8 cellular contexts compared by ENCODE assay signal in the genomic region with DNA sequence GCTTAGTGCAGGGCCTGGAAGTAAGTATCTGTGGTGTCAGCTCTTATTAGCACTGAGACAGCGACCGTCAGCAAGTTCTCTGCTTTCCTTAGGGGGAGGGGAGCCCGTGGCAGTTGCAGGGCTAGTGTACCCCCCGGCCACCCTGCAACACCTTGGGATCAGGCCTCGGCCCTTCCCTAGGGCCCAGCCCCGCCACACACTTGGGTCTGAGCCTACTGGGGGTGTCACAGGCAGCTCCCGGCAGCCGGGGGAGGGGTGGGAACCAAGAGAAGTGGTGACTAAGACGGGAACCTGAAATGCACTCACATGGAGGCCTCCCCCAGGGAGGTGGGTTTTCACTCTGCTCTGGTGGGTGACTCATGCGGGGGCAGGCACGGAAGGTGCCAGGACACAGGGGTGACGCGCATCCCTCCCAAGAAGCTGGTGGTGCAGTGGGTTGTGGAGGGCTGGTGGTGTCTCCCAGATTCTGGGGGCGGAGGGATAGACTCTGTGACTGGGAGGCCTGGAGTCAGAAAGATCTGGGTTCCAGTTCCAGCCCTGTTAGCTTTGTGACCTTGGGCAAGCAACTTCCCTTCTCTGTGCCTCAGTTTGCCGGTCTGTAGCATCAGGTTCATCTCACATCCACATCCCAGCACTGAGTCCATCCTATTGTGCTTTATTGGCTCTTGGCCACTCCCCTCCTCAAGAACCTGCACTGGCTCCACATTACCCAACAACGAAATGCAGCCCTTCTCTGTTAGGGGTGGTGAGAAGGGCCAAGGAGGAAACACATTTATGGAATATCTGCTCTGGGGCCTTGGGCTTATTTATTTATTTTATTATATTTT. TPM values are rescaled to one million over a fixed set of nuclear protein-coding genes. Genes with fewer than 3 reads are reported as not detected.
A peak's percentile ranks its signal among the peaks of the same experiment; 100 is the strongest.
DNase-seq lines count a peak whose midpoint lies in the region; ATAC-seq, FAIRE-seq and TF ChIP-seq lines count a peak whose summit lies in the region.

No MANE protein-coding gene starts in this region.

- H3K4me1 Mint-ChIP-seq in T-helper 1 cell treated with Interleukin-12 subunit alpha and Interleukin-12 subunit beta and Interleukin-4 antibody, amounts not matched to agents 30 μg/mL and 1 μg/mL, for 36 hours (ENCODE audit: low read depth) = peaks cover 19% of the 10 kb centered on the region
- H3K4me1 Mint-ChIP-seq in activated naive CD8-positive, alpha-beta T cell treated with anti-CD3 and anti-CD28 coated beads, Interleukin-2, amount 50 U/mL, for 24 hours = peaks cover 56% of the 10 kb centered on the region
- peaks cover 24% of the 10 kb centered on the region for H3K4me1 Mint-ChIP-seq in stimulated activated memory B cell treated with anti-CD40 and anti-IgM and Interleukin-4, amounts not matched to agents 10 μg/mL and 1 μg/mL and 100 μg/mL, for 72 hours

- ATAC-seq in activated naive CD8-positive, alpha-beta T cell treated with anti-CD3 and anti-CD28 coated beads, Interleukin-2, amount 50 U/mL, for 24 hours = peak; percentile 97
- peak; percentile 93 for ATAC-seq in stimulated activated memory B cell treated with anti-CD40 and anti-IgM and Interleukin-4, amounts not matched to agents 10 μg/mL and 1 μg/mL and 100 μg/mL, for 72 hours
- ATAC-seq in HG02870 (IDR thresholded peaks at IDR 0.05; ENCODE audit: unreplicated experiment) = no peak

- FAIRE-seq in H54 (lab: Jason Lieb, UNC) = no peak

- H3K4me3 Mint-ChIP-seq in T-helper 1 cell treated with Interleukin-12 subunit alpha and Interleukin-12 subunit beta and Interleukin-4 antibody, amounts not matched to agents 30 μg/mL and 1 μg/mL, for 36 hours = no peak overlapping the region
- H3K4me3 Mint-ChIP-seq in activated naive CD8-positive, alpha-beta T cell treated with anti-CD3 and anti-CD28 coated beads, Interleukin-2, amount 50 U/mL, for 24 hours = peak overlapping the region; percentile 41
- H3K4me3 Mint-ChIP-seq in stimulated activated memory B cell treated with anti-CD40 and anti-IgM and Interleukin-4, amounts not matched to agents 10 μg/mL and 1 μg/mL and 100 μg/mL, for 72 hours = no peak overlapping the region

- TF ChIP-seq POLR2A in H54 (IDR thresholded peaks at IDR 0.05; ENCODE audit: low read depth, low read length) = no peak

- H3K27ac Mint-ChIP-seq in T-helper 1 cell treated with Interleukin-12 subunit alpha and Interleukin-12 subunit beta and Interleukin-4 antibody, amounts not matched to agents 30 μg/mL and 1 μg/mL, for 36 hours = peak overlapping the region; percentile 20
- H3K27ac Mint-ChIP-seq in activated naive CD8-positive, alpha-beta T cell treated with anti-CD3 and anti-CD28 coated beads, Interleukin-2, amount 50 U/mL, for 24 hours = peak overlapping the region; percentile 76
- no peak overlapping the region for H3K27ac Mint-ChIP-seq in stimulated activated memory B cell treated with anti-CD40 and anti-IgM and Interleukin-4, amounts not matched to agents 10 μg/mL and 1 μg/mL and 100 μg/mL, for 72 hours

- peak; percentile 88 for DNase-seq in H54 (ENCODE audit: insufficient read length, low spot score)
- DNase-seq in activated naive CD8-positive, alpha-beta T cell treated with anti-CD3 and anti-CD28 coated beads, Interleukin-2, amount 50 U/mL, for 24 hours = peak; percentile 90
- DNase-seq in mesenteric fat pad (ENCODE audit: low spot score) = peak; percentile 86
- no peak for DNase-seq in OCI-M2 (lab: John Stamatoyannopoulos, UW; ENCODE audit: unreplicated experiment)
- DNase-seq in SHP77 (lab: John Stamatoyannopoulos, UW) = no peak

- H3K27me3 Mint-ChIP-seq in T-helper 1 cell treated with Interleukin-12 subunit alpha and Interleukin-12 subunit beta and Interleukin-4 antibody, amounts not matched to agents 30 μg/mL and 1 μg/mL, for 36 hours (ENCODE audit: low read depth) = no peaks in the 10 kb centered on the region
- H3K27me3 Mint-ChIP-seq in activated naive CD8-positive, alpha-beta T cell treated with anti-CD3 and anti-CD28 coated beads, Interleukin-2, amount 50 U/mL, for 24 hours = no peaks in the 10 kb centered on the region
- H3K27me3 Mint-ChIP-seq in stimulated activated memory B cell treated with anti-CD40 and anti-IgM and Interleukin-4, amounts not matched to agents 10 μg/mL and 1 μg/mL and 100 μg/mL, for 72 hours = peaks cover 15% of the 10 kb centered on the region

- no peaks in the 10 kb centered on the region for H3K36me3 Mint-ChIP-seq in T-helper 1 cell treated with Interleukin-12 subunit alpha and Interleukin-12 subunit beta and Interleukin-4 antibody, amounts not matched to agents 30 μg/mL and 1 μg/mL, for 36 hours (ENCODE audit: low read depth)
- H3K36me3 Mint-ChIP-seq in activated naive CD8-positive, alpha-beta T cell treated with anti-CD3 and anti-CD28 coated beads, Interleukin-2, amount 50 U/mL, for 24 hours (ENCODE audit: low read depth) = no peaks in the 10 kb centered on the region
- H3K36me3 Mint-ChIP-seq in stimulated activated memory B cell treated with anti-CD40 and anti-IgM and Interleukin-4, amounts not matched to agents 10 μg/mL and 1 μg/mL and 100 μg/mL, for 72 hours = no peaks in the 10 kb centered on the region

- no peaks in the 10 kb centered on the region for H3K9me3 Mint-ChIP-seq in T-helper 1 cell treated with Interleukin-12 subunit alpha and Interleukin-12 subunit beta and Interleukin-4 antibody, amounts not matched to agents 30 μg/mL and 1 μg/mL, for 36 hours
- H3K9me3 Mint-ChIP-seq in activated naive CD8-positive, alpha-beta T cell treated with anti-CD3 and anti-CD28 coated beads, Interleukin-2, amount 50 U/mL, for 24 hours = no peaks in the 10 kb centered on the region
- no peaks in the 10 kb centered on the region for H3K9me3 Mint-ChIP-seq in stimulated activated memory B cell treated with anti-CD40 and anti-IgM and Interleukin-4, amounts not matched to agents 10 μg/mL and 1 μg/mL and 100 μg/mL, for 72 hours

RNA-seq across cellular contexts. Expression of a gene that starts 44.5 kb away (rescaled TPM):
- 4.1 TPM for total RNA-seq in mesenteric fat pad

RNA-seq across cellular contexts. Expression of a gene that starts 54.8 kb away (rescaled TPM):
- 31.4 TPM for total RNA-seq in mesenteric fat pad

Comparison
In these comparisons a context has a peak if more than half of its experiments do, and no peak if none do; other contexts are left out.
1. DNase-seq: peak in H54 (single experiment), activated naive CD8-positive, alpha-beta T cell treated with anti-CD3 and anti-CD28 coated beads, Interleukin-2, amount 50 U/mL, for 24 hours (single experiment) and mesenteric fat pad (single experiment); none in OCI-M2 (single experiment) and SHP77 (0 of 2).